30 cellular contexts compared by ENCODE assay signal in the genomic region with DNA sequence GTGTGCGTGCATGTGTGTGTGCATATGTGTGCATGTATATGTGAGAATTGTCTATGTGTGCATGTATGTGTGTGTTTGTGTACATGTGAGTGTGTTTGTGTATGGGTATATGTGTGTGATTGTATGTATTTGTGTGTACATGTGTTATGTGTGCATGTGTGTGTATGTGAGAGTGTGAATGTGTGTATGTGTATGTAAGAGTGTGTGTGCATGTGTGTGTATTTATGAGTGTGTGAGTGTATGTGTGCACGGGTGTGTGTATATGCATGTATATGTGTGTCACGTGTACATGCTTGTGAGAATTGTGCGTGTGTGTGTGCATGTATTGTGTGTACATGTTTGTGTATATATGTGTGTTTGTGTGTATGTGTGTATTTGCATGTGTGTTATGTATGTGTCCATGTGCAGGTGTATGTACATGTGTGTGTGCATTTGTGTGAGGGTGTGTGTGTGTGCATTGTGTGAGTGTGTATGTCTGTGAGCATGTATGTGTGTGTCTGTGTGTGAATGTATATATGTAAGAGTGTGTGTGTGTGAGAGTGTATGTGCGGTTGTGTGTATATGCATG. TPM values are rescaled to one million over a fixed set of nuclear protein-coding genes. Genes with fewer than 3 reads are reported as not detected.
"Had no signal": no experiment of that assay in that cellular context is flagged by ENCODE, and none has a peak within 500 bp of the region (broad histone marks: within the 10 kb centered on the region; RNA-seq: fewer than 3 reads in every experiment).

No MANE protein-coding gene starts in this region.

- ATAC-seq: esophagus mucosa, gastroesophageal sphincter, heart right ventricle, left cardiac atrium, left lung, right cardiac atrium had no signal

- H3K4me3 ChIP-seq: colonic mucosa, gastroesophageal sphincter, heart right ventricle, left lung, neural progenitor cell, prostate gland, skin epidermis, spleen, thoracic aorta, tibial nerve, upper lobe of left lung, uterus had no signal

- FAIRE-seq: islet of Langerhans had no signal

- H3K4me2 ChIP-seq: neural progenitor cell had no signal

- H3K9me3 ChIP-seq: colonic mucosa, gastroesophageal sphincter, heart right ventricle, left lung, prostate gland, spleen, thoracic aorta, tibial nerve, upper lobe of left lung, uterus had no signal

- H3K9ac ChIP-seq: neural progenitor cell had no signal

- DNase-seq: colonic mucosa; effector CD8-positive, alpha-beta T cell; endodermal cell; foreskin fibroblast; glutamatergic neuron; heart right ventricle; hippocampal formation; left cardiac atrium; left lung; mesenchymal stem cell; naive thymus-derived CD4-positive, alpha-beta T cell; nucleus accumbens; spleen; stimulated activated CD4-positive, alpha-beta T cell treated with anti-CD3 and anti-CD28 coated beads, Interleukin-4, amount 100 ng/mL, for 4 hours; upper lobe of left lung; uterus had no signal

- H3K36me3 ChIP-seq: colonic mucosa, gastroesophageal sphincter, left lung, neural progenitor cell, prostate gland, spleen, thoracic aorta, tibial nerve, upper lobe of left lung, uterus had no signal

- H3K4me1 ChIP-seq: colonic mucosa, prostate gland, tibial nerve, uterus had no signal

- H3K27me3 ChIP-seq: colonic mucosa, gastroesophageal sphincter, heart right ventricle, neural progenitor cell, tibial nerve, upper lobe of left lung, uterus had no signal

- H3K27ac ChIP-seq: colonic mucosa, epithelial cell of prostate, gastroesophageal sphincter, left lung, neural progenitor cell, prostate gland, skin epidermis, spleen, thoracic aorta, tibial nerve, upper lobe of left lung, uterus had no signal

- H2AFZ ChIP-seq: neural progenitor cell had no signal

RNA-seq across cellular contexts. Expression of gene MB, which starts 16.0 kb away (rescaled TPM):
- total RNA-seq: kidney epithelial cell, lung microvascular endothelial cell, mesothelial cell of epicardium, osteocyte, thoracic aorta, tibial nerve had no signal
- polyA plus RNA-seq: naive thymus-derived CD4-positive, alpha-beta T cell had no signal

RNA-seq across cellular contexts. Expression of gene APOL6, which starts 47.1 kb away (rescaled TPM):
- total RNA-seq: endodermal cell had no signal
